In the genomic region with DNA sequence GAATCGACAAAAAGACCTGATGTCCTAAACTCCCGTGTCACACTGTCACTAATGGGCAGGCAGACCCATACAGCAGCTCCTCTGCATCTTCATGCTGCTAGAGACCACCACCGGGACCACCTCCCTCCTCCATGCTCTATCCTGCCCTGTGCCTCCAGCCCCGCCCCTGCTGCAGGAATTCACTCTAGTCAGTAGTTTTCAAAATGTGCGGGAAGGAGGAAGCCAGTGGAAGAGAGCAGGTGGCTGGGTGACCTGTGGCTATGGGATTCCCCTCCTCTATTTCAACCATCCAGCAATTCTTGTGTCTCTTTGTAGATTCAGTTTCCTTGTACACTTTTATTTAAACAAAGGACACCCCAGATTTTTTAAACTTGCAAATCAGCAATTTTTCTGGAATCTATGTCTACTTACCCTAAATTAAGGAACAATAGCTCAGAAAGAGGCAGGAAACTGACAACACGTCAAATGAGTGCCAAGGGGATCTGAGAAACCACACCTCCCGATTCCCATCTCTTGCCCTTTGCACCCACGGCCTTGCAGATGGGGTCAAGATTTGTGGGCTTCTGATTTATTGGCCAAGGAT, we compare ENCODE assay signal across 17 cellular contexts. TPM values are rescaled to one million over a fixed set of nuclear protein-coding genes. Genes with fewer than 3 reads are reported as not detected.
DNase-seq lines count a peak whose midpoint lies in the region; ATAC-seq and TF ChIP-seq lines count a peak whose summit lies in the region.
"Had no signal": no experiment of that assay in that cellular context is flagged by ENCODE, and none has a peak within 500 bp of the region (broad histone marks: within the 10 kb centered on the region; RNA-seq: fewer than 3 reads in every experiment).

No MANE protein-coding gene starts in this region.

- H3K4me1 Mint-ChIP-seq in activated B cell treated with CpG ODN at 0.5 μM for 24 hours, result peaks cover 60% of the 10 kb centered on the region

- ATAC-seq in left ventricle myocardium superior (peak; percentile 20), activated B cell treated with CpG ODN at 0.5 μM for 24 hours (ENCODE audit: low read depth) (no peak), mucosa of descending colon (peak; percentile 66), GM19463 (IDR thresholded peaks at IDR 0.05; ENCODE audit: unreplicated experiment) (no peak)

- intact Hi-C loops in left ventricle myocardium superior (cut with micrococcal nuclease), result no loop called here
- intact Hi-C loops in activated B cell treated with CpG ODN at 0.5 μM for 24 hours (cut with micrococcal nuclease), result loop anchor here (1.0 to 5.0 kb wide), 3 partner anchors 10 to 201 kb away; no protein-coding TSS in a partner anchor
- intact Hi-C loops in mucosa of descending colon (cut with DNase I, micrococcal nuclease), result loop anchor here in 1 of 2 donors (10.0 kb wide), 1 partner anchor 56 kb away; no protein-coding TSS in a partner anchor
- intact Hi-C loops in transverse colon (cut with DNase I; ENCODE audit: low total_unique reads), result no loop called here

- peak overlapping the region in 1 of 2 donors; percentile 8 for H3K27ac ChIP-seq in right atrium auricular region
- peak overlapping the region; percentile 9 to 65 (median 49) for H3K27ac ChIP-seq in transverse colon
- H3K27ac ChIP-seq: testis had no signal

- H3K27me3 Mint-ChIP-seq in activated B cell treated with CpG ODN at 0.5 μM for 24 hours, result no peaks in the 10 kb centered on the region

- H3K4me3 Mint-ChIP-seq in activated B cell treated with CpG ODN at 0.5 μM for 24 hours, result peak overlapping the region; percentile 7

- WGBS in transverse colon (ENCODE audit: low coverage in 1 of 2), 2 donors, result 43 to 70% methylated on average over 2 to 8 of the region's 8 CpGs

- DNase-seq in left ventricle myocardium superior (no peak), right atrium auricular region (ENCODE audit: low spot score) (no peak), activated B cell treated with CpG ODN at 0.5 μM for 24 hours (no peak), mucosa of descending colon (no peak), transverse colon (no peak), NCI-H1048 (lab: John Stamatoyannopoulos, UW) (no peak), GM19238 (ENCODE audit: insufficient read length, low spot score) (no peak)
- DNase-seq: activated CD4-positive, alpha-beta T cell treated with anti-CD3 and anti-CD28 coated beads, Interleukin-2, amount 50 U/mL, for 1 hour; amygdala; cortex of kidney; hippocampal formation; kidney glomerular epithelial cell; SIG-M5; T1000; testis had no signal

- TF ChIP-seq CTCF in right atrium auricular region (IDR thresholded peaks at IDR 0.05) (no peak), activated B cell treated with CpG ODN at 0.5 μM for 24 hours (IDR thresholded peaks at IDR 0.05) (no peak), mucosa of descending colon (IDR thresholded peaks at IDR 0.05) (no peak), transverse colon (IDR thresholded peaks at IDR 0.05) (no peak)

- H3K36me3 Mint-ChIP-seq in activated B cell treated with CpG ODN at 0.5 μM for 24 hours (ENCODE audit: low read depth), result no peaks in the 10 kb centered on the region

- CTCF ChIA-PET in activated B cell treated with CpG ODN at 0.5 μM for 24 hours (lab: Charles Lee), result interaction anchor here (1.1 kb wide), 1 partner anchor 20 kb away, joined by 5 read pairs; the partner anchor contains the start of gene MAP1LC3B2

- H3K9me3 ChIP-seq in right atrium auricular region, result no peaks in the 10 kb centered on the region
- H3K9me3 ChIP-seq in mucosa of descending colon, result no peaks in the 10 kb centered on the region
- no peaks in the 10 kb centered on the region for H3K9me3 ChIP-seq in transverse colon
- H3K9me3 ChIP-seq: testis had no signal

- H3K9me3 Mint-ChIP-seq in activated B cell treated with CpG ODN at 0.5 μM for 24 hours, result peaks cover 2% of the 10 kb centered on the region
- H3K9me3 Mint-ChIP-seq: activated T-helper 2 cell treated with anti-CD3 and anti-CD28 coated beads, Interferon-gamma antibody, Interleukin-2, Interleukin-4, amounts not matched to agents 10 μg/mL and 5 μg/mL and 100 μg/mL, durations not matched to agents 14 hours and 24 hours and 36 hours had no signal

- H3K4me1 ChIP-seq in right atrium auricular region, result peaks cover 0 to 26% of the 10 kb centered on the region in 2 donors
- H3K4me1 ChIP-seq in mucosa of descending colon (ENCODE audit: low read depth), result peaks cover 9% of the 10 kb centered on the region
- H3K4me1 ChIP-seq in transverse colon, result peaks cover 9 to 30% (median 19%) of the 10 kb centered on the region in 4 donors

- TF ChIP-seq POLR2A in transverse colon (IDR thresholded peaks at IDR 0.05), result no peak

- no peak for TF ChIP-seq EP300 in transverse colon (IDR thresholded peaks at IDR 0.05; ENCODE audit: low read depth)

- H3K4me3 ChIP-seq in right atrium auricular region, result no peak overlapping the region
- no peak overlapping the region for H3K4me3 ChIP-seq in mucosa of descending colon
- no peak overlapping the region for H3K4me3 ChIP-seq in transverse colon
- H3K4me3 ChIP-seq: testis had no signal

- H3K27me3 ChIP-seq in right atrium auricular region, result no peaks in the 10 kb centered on the region
- H3K27me3 ChIP-seq in transverse colon, result no peaks in the 10 kb centered on the region
- H3K27me3 ChIP-seq: testis had no signal

- peak overlapping the region; percentile 62 for H3K27ac Mint-ChIP-seq in activated B cell treated with CpG ODN at 0.5 μM for 24 hours

- POLR2A ChIA-PET in activated B cell treated with CpG ODN at 0.5 μM for 24 hours (lab: Charles Lee), result interaction anchor here (1.5 to 8.2 kb wide), 4 partner anchors 10 to 202 kb away, joined by 3 to 124 read pairs (median 6); partner anchors contain the start of gene MAP1LC3B2

- in situ Hi-C loops in transverse colon (cut with MboI; ENCODE audit: low pct_ligation_motif_present in 1 of 4, low pct_unique_long_range_greater_than_20kb in 1 of 4, low sequenced_read_pairs in 3 of 4), result no loop called here

- H3K36me3 ChIP-seq in right atrium auricular region (no peaks in the 10 kb centered on the region), mucosa of descending colon (ENCODE audit: low read depth) (no peaks in the 10 kb centered on the region), transverse colon (no peaks in the 10 kb centered on the region)

RNA-seq across cellular contexts. Expression of gene MAP1LC3B2, which starts 20.4 kb away (rescaled TPM):
- total RNA-seq in left ventricle myocardium superior (3.2 TPM), right atrium auricular region (1 to 10 TPM; 1.0 to 1.4 TPM), activated B cell treated with CpG ODN at 0.5 μM for 24 hours (1.0 and 1.9 TPM in 2 replicates), mucosa of descending colon (1 to 10 TPM; 1.6 to 2.0 (median 1.7) TPM), transverse colon (1 to 10 TPM in 2 of 4 donors, not detected in 2; 1.1 to 2.5 TPM)

Comparison
In these comparisons a context has a peak if more than half of its experiments do, and no peak if none do; other contexts are left out.
1. ATAC-seq: peak in left ventricle myocardium superior (single experiment) and mucosa of descending colon (single experiment); none in activated B cell treated with CpG ODN at 0.5 μM for 24 hours (single experiment) and GM19463 (single experiment).